Comparison of ENCODE assay signal across 1 cellular context in genomic region chr15:63283126-63283525, GRCh38.
A peak's percentile ranks its signal among the peaks of the same experiment; 100 is the strongest.
TF ChIP-seq lines count a peak whose summit lies in the region.

No MANE protein-coding gene starts in this region.

TF ChIP-seq in K562, 482 proteins besides CTCF, POLR2A, EP300 and RAD21:
- TF ChIP-seq ASH1L (IDR thresholded peaks at IDR 0.05; ENCODE audit: borderline replicate concordance, low read depth, partially characterized antibody) (no peak), CAMTA2 (CRISPR knock-in tag; conservative IDR thresholded peaks at IDR 0.05) (no peak), CEBPB (tag; IDR thresholded peaks at IDR 0.05) (peak; percentile 87), CEBPG (CRISPR knock-in tag; IDR thresholded peaks at IDR 0.05) (no peak), CEBPG (tag; conservative IDR thresholded peaks at IDR 0.05 in 1 of 2, IDR thresholded peaks at IDR 0.05 in 1 of 2) (peak; percentile 27 to 40; a peak in 1 of 4 replicates), STAT5B (CRISPR knock-in tag; IDR thresholded peaks at IDR 0.05) (no peak)
TF ChIP-seq in K562: peak in this region for 2.
